Comparison of ENCODE assay signal across 16 cellular contexts in the genomic region with DNA sequence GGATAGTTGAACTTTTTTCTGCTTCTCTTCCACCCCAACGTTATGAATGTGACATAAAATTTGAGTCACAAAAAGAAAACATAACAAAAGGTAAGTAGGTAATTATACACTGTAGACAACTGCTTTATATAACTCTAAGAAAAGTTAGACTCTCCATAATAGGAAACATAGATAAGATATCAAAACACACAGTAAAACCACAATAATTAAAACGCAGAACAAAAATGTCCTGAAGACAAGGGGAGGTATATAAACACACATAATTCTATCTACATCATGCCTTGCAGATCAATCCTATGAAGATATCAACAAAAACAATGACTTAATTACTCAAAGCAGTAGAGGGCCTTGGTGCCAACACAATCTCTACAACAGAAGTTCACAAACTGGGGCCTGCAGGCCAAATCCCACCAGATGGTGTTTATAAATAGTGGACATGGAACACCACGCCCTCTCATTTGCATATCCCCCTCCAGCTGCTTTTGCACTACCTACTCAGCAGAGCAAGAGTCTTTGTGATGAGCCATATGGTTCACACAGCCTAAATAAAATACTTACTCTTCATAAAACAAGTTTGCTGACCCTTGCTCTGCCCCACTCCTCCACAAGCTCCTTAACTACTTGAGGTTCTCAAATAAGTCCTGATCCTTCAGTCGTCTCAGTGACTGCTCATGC.
DNase-seq lines count a peak whose midpoint lies in the region; ATAC-seq and TF ChIP-seq lines count a peak whose summit lies in the region.
"Had no signal": no experiment of that assay in that cellular context is flagged by ENCODE, and none has a peak within 500 bp of the region (broad histone marks: within the 10 kb centered on the region; RNA-seq: fewer than 3 reads in every experiment).

No MANE protein-coding gene starts in this region.

- POLR2A ChIA-PET in CD4-positive, alpha-beta T cell (lab: Charles Lee) = no interaction called here

- H2BK120ac ChIP-seq in mesenchymal stem cell (ENCODE audit: low read depth, low read length) = no peak overlapping the region

- no peak overlapping the region for H2BK5ac ChIP-seq in mesenchymal stem cell (ENCODE audit: low read depth, low read length, poor library complexity, severe bottlenecking)

- no peaks in the 10 kb centered on the region for H3K27me3 ChIP-seq in CD4-positive, alpha-beta T cell (ENCODE audit: control insufficient read depth, insufficient read depth, low read length)
- no peaks in the 10 kb centered on the region for H3K27me3 ChIP-seq in OCI-LY1 (ENCODE audit: insufficient read depth, low read length)
- no peaks in the 10 kb centered on the region for H3K27me3 ChIP-seq in mesenchymal stem cell (ENCODE audit: control insufficient read depth in 1 of 2, insufficient read depth in 1 of 2, low read length in 2 of 2)
- no peaks in the 10 kb centered on the region for H3K27me3 ChIP-seq in vagina

- H3K9me3 ChIP-seq in CD4-positive, alpha-beta T cell (ENCODE audit: control insufficient read depth, low read length) = no peaks in the 10 kb centered on the region
- H3K9me3 ChIP-seq in OCI-LY1 (ENCODE audit: low read length) (peaks cover 4% of the 10 kb centered on the region), mesenchymal stem cell (ENCODE audit: control insufficient read depth, low read length) (peaks cover 13% of the 10 kb centered on the region), vagina (no peaks in the 10 kb centered on the region)
- H3K9me3 ChIP-seq: thoracic aorta had no signal

- no peak overlapping the region for H3K4me2 ChIP-seq in OCI-LY1 (ENCODE audit: low read length)
- H3K4me2 ChIP-seq in mesenchymal stem cell (ENCODE audit: low read length, poor library complexity, severe bottlenecking) = no peak overlapping the region

- H3K4me3 Mint-ChIP-seq in CD4-positive, alpha-beta T cell = peak overlapping the region; percentile 9

- H4K8ac ChIP-seq in mesenchymal stem cell (ENCODE audit: low read length) = no peak overlapping the region

- WGBS in mesenchymal stem cell = 74% methylated on average over 3 of the region's 4 CpGs

- no peak overlapping the region for H4K91ac ChIP-seq in mesenchymal stem cell (ENCODE audit: low read length)

- TF ChIP-seq POLR2A in vagina (IDR thresholded peaks at IDR 0.05) = no peak

- H3K79me1 ChIP-seq in mesenchymal stem cell (replicated peaks; ENCODE audit: low read length, poor library complexity, severe bottlenecking) = peaks cover 14% of the 10 kb centered on the region

- H3K9ac ChIP-seq in OCI-LY1 (ENCODE audit: low read length) (no peak overlapping the region), mesenchymal stem cell (ENCODE audit: low read length) (no peak overlapping the region)

- in situ Hi-C loops in G401 (cut with HindIII; ENCODE audit: low sequenced_read_pairs) = no loop called here

- no peaks in the 10 kb centered on the region for H3K27me3 Mint-ChIP-seq in CD4-positive, alpha-beta T cell

- H3K18ac ChIP-seq in mesenchymal stem cell (ENCODE audit: low read depth in 1 of 2, low read length in 2 of 2) = no peak overlapping the region

- H3K14ac ChIP-seq in mesenchymal stem cell (ENCODE audit: low read length in 2 of 2) = no peak overlapping the region

- H3K36me3 ChIP-seq in OCI-LY1 (ENCODE audit: insufficient read depth, low read length) (peaks cover 19% of the 10 kb centered on the region), mesenchymal stem cell (ENCODE audit: control insufficient read depth in 1 of 2, insufficient read depth in 2 of 2, low read depth in 1 of 2, low read length in 2 of 2) (no peaks in the 10 kb centered on the region), vagina (no peaks in the 10 kb centered on the region)
- H3K36me3 ChIP-seq: thoracic aorta had no signal

- intact Hi-C loops in CD4-positive, alpha-beta T cell (cut with DNase I, micrococcal nuclease) = no loop called here
- intact Hi-C loops in vagina (cut with DNase I) = no loop called here

- H3K4me1 ChIP-seq in OCI-LY1 (ENCODE audit: insufficient read depth, low read length, severe bottlenecking) = peaks cover 9% of the 10 kb centered on the region
- H3K4me1 ChIP-seq in mesenchymal stem cell (ENCODE audit: control insufficient read depth, insufficient read depth, low read depth, low read length) = no peaks in the 10 kb centered on the region
- no peaks in the 10 kb centered on the region for H3K4me1 ChIP-seq in vagina

- peak; percentile 37 for ATAC-seq in CD4-positive, alpha-beta T cell (ENCODE audit: poor library complexity)

- H3K4me1 Mint-ChIP-seq in CD4-positive, alpha-beta T cell (ENCODE audit: low read depth) = peaks cover 72% of the 10 kb centered on the region

- no peaks in the 10 kb centered on the region for H3K79me2 ChIP-seq in OCI-LY1 (ENCODE audit: insufficient read depth, low read length)

- H2AFZ ChIP-seq in OCI-LY1 (ENCODE audit: low read length) (no peak overlapping the region), mesenchymal stem cell (ENCODE audit: low read depth, low read length) (no peak overlapping the region)

- H3K4me3 ChIP-seq in OCI-LY1 (ENCODE audit: low read depth, low read length, poor library complexity, severe bottlenecking) (no peak overlapping the region), mesenchymal stem cell (ENCODE audit: insufficient read depth in 1 of 2, low read depth in 1 of 2, low read length in 2 of 2) (no peak overlapping the region), vagina (no peak overlapping the region)
- H3K4me3 ChIP-seq: skin epidermis, thoracic aorta had no signal

- no peak for TF ChIP-seq CTCF in CD4-positive, alpha-beta T cell (IDR thresholded peaks at IDR 0.05)
- TF ChIP-seq CTCF in OCI-LY1 (IDR thresholded peaks at IDR 0.05; ENCODE audit: low read length) = no peak
- no peak for TF ChIP-seq CTCF in vagina (IDR thresholded peaks at IDR 0.05)

- no peak overlapping the region for H2BK12ac ChIP-seq in mesenchymal stem cell (ENCODE audit: low read length in 2 of 2)

- H4K20me1 ChIP-seq in OCI-LY1 (ENCODE audit: insufficient read depth, low read length) = no peaks in the 10 kb centered on the region

- H2AK5ac ChIP-seq in mesenchymal stem cell (ENCODE audit: low read length, severe bottlenecking) = no peak overlapping the region

- H3K27ac Mint-ChIP-seq in CD4-positive, alpha-beta T cell = peak overlapping the region; percentile 78

- H3F3A ChIP-seq in OCI-LY1 (ENCODE audit: insufficient read depth, low read length) = no peaks in the 10 kb centered on the region

- peaks cover 4% of the 10 kb centered on the region for H3K9me3 Mint-ChIP-seq in CD4-positive, alpha-beta T cell

- no peak overlapping the region for H3K23ac ChIP-seq in mesenchymal stem cell (ENCODE audit: low read length in 2 of 2)

- H2BK15ac ChIP-seq in mesenchymal stem cell (ENCODE audit: low read depth, poor library complexity, severe bottlenecking) = no peak overlapping the region

- no peaks in the 10 kb centered on the region for H3K9me2 ChIP-seq in OCI-LY1 (ENCODE audit: low read depth, low read length)

- H3K27ac ChIP-seq in CD4-positive, alpha-beta T cell (ENCODE audit: low read depth, low read length) = no peak overlapping the region
- H3K27ac ChIP-seq in OCI-LY1 (ENCODE audit: low read depth, low read length, poor library complexity, severe bottlenecking) (peak overlapping the region; percentile 6), mesenchymal stem cell (ENCODE audit: low read length, poor library complexity, severe bottlenecking) (no peak overlapping the region), vagina (no peak overlapping the region)
- H3K27ac ChIP-seq: HL-60, skin epidermis, thoracic aorta had no signal

- peaks cover 38% of the 10 kb centered on the region for H3K36me3 Mint-ChIP-seq in CD4-positive, alpha-beta T cell (ENCODE audit: low read depth)

- no peak overlapping the region for H3K4ac ChIP-seq in mesenchymal stem cell (ENCODE audit: low read depth in 1 of 2, low read length in 2 of 2)

- CTCF ChIA-PET in CD4-positive, alpha-beta T cell (lab: Charles Lee) = no interaction called here

- DNase-seq in CD4-positive, alpha-beta T cell = no peak
- DNase-seq in G401 (ENCODE audit: low spot score) (peak; percentile 11), mesenchymal stem cell (peak; percentile 11), NCI-H1930 (lab: John Stamatoyannopoulos, UW) (no peak), COR-L47 (lab: John Stamatoyannopoulos, UW) (no peak), SW480 (ENCODE audit: low spot score) (no peak), vagina (ENCODE audit: extremely low spot score in 2 of 2) (no peak)
- DNase-seq: activated CD4-positive, alpha-beta T cell treated with anti-CD3 and anti-CD28 coated beads, Interleukin-2, amount 50 U/mL, for 48 hours; amniotic stem cell; DMS153; NCI-H2107; RPMI8226 had no signal

Comparison
In these comparisons a context has a peak if more than half of its experiments do, and no peak if none do; other contexts are left out.
1. DNase-seq: peak in G401 (single experiment) and mesenchymal stem cell (single experiment); none in CD4-positive, alpha-beta T cell (0 of 10), NCI-H1930 (0 of 2), COR-L47 (single experiment), SW480 (single experiment) and vagina (0 of 2).